In the genomic region with DNA sequence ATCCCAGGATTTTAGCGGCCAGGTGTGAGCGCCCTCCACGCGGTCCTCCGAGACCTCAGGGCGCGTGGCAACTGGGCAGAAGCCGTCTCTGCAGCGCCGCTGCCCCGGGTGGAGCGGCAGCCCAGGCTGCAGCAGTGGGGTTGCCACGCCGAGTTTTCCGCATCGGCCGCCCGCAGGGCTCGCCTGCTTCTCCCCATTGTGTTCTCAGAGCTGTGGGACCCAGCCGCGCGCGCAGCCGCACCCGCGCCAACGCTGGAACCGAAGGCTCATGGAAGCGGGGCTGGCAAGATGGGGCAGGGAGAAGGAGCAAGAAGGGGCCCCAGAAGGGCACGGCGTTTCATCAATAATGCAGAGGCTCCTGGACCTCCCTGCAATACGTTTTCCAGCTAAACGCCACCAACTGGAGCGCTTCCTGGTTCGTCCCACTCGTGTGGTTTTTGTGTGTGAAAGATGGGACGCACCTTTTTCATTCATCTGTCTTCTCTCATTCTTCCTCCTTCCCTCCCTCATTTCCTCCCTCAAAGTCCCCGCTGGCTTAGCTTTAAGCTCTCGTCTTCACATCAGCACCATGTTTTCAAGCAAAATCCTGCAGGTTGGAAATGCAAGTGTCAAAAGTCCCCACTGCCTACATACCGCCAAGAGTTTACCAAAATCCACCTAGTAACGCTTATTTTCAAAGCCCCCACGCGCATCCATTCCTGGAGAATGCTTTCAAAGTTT, we compare ENCODE assay signal across 13 cellular contexts. TPM values are rescaled to one million over a fixed set of nuclear protein-coding genes. Genes with fewer than 3 reads are reported as not detected.
DNase-seq lines count a peak whose midpoint lies in the region; ATAC-seq, FAIRE-seq and TF ChIP-seq lines count a peak whose summit lies in the region.
"Had no signal": no experiment of that assay in that cellular context is flagged by ENCODE, and none has a peak within 500 bp of the region (broad histone marks: within the 10 kb centered on the region; RNA-seq: fewer than 3 reads in every experiment).

No MANE protein-coding gene starts in this region.

- H2AFZ ChIP-seq in astrocyte (ENCODE audit: low read depth, low read length) = peak overlapping the region; percentile 91

- H3K79me2 ChIP-seq in astrocyte (ENCODE audit: insufficient read depth, low read length) = no peaks in the 10 kb centered on the region

- no peak for FAIRE-seq in astrocyte (lab: Jason Lieb, UNC)
- FAIRE-seq: bronchial epithelial cell had no signal

- H3K9me3 ChIP-seq in astrocyte (ENCODE audit: insufficient read depth, low read depth, low read length) (no peaks in the 10 kb centered on the region), iPS-15b (ENCODE audit: control insufficient read depth, insufficient read depth, low read length) (no peaks in the 10 kb centered on the region), prostate gland (no peaks in the 10 kb centered on the region)

- H3K27ac ChIP-seq in astrocyte (ENCODE audit: low read depth, low read length) (no peak overlapping the region), prostate gland (no peak overlapping the region)

- no peak for TF ChIP-seq CTCF in astrocyte (IDR thresholded peaks at IDR 0.05; ENCODE audit: insufficient read depth, low read depth, low read length)
- TF ChIP-seq CTCF in prostate gland (IDR thresholded peaks at IDR 0.05) = no peak

- H3K36me3 Mint-ChIP-seq in astrocyte (ENCODE audit: low read depth, unreplicated experiment) = no peaks in the 10 kb centered on the region

- DNase-seq in HEK293T (ENCODE audit: extremely low spot score) = peak; percentile 37
- DNase-seq in astrocyte (ENCODE audit: low read depth) = no peak
- no peak for DNase-seq in prostate gland (ENCODE audit: low spot score)
- no peak for DNase-seq in NCI-H2107 treated with DMSO at 0.1 percent for 48 hours (lab: John Stamatoyannopoulos, UW; ENCODE audit: unreplicated experiment)
- no peak for DNase-seq in NCI-H1048 (lab: John Stamatoyannopoulos, UW)
- DNase-seq in superior temporal gyrus (ENCODE audit: extremely low spot score) = no peak
- DNase-seq: activated CD4-positive, alpha-beta T cell treated with anti-CD3 and anti-CD28 coated beads for 36 hours; activated T-cell treated with anti-CD3 and anti-CD28 coated beads, Interleukin-2, amount 50 U/mL, for 72 hours; CD4-positive, alpha-beta T cell; NCI-H146 had no signal

- H3K27ac Mint-ChIP-seq in astrocyte (ENCODE audit: unreplicated experiment) = no peak overlapping the region
- H3K27ac Mint-ChIP-seq: activated CD4-positive, alpha-beta T cell treated with anti-CD3 and anti-CD28 coated beads for 36 hours; activated T-cell treated with anti-CD3 and anti-CD28 coated beads, Interleukin-2, amount 50 U/mL, for 72 hours; CD4-positive, alpha-beta T cell had no signal

- H3K27me3 Mint-ChIP-seq in astrocyte (ENCODE audit: low read depth, unreplicated experiment) = peaks cover 18% of the 10 kb centered on the region

- intact Hi-C loops in prostate gland (cut with DNase I) = no loop called here

- POLR2A ChIA-PET in HEK293T (lab: Yijun Ruan, JAX) = no interaction called here

- H3K4me2 ChIP-seq in astrocyte (ENCODE audit: low read length) = peak overlapping the region; percentile 98

- H4K20me1 ChIP-seq in astrocyte (ENCODE audit: insufficient read depth, low read length) = no peaks in the 10 kb centered on the region

- CTCF ChIA-PET in HEK293T (lab: Yijun Ruan, JAX) = interaction anchor here (0.6 kb wide), 1 partner anchor 751 kb away, joined by 3 read pairs; no protein-coding TSS in a partner anchor

- H3K4me1 Mint-ChIP-seq in astrocyte (ENCODE audit: low read depth, unreplicated experiment) = peaks cover 8% of the 10 kb centered on the region
- H3K4me1 Mint-ChIP-seq: activated CD4-positive, alpha-beta T cell treated with anti-CD3 and anti-CD28 coated beads for 36 hours had no signal

- H3K4me3 ChIP-seq in astrocyte (ENCODE audit: insufficient read depth, low read depth, low read length) (peak overlapping the region; percentile 78), iPS-15b (ENCODE audit: low read depth, low read length) (peak overlapping the region; percentile 61), prostate gland (peak overlapping the region; percentile 12 to 17)

- 2% methylated on average over 43 of the region's 43 CpGs for WGBS in prostate gland

- peak overlapping the region; percentile 74 for H3K4me3 Mint-ChIP-seq in astrocyte (ENCODE audit: unreplicated experiment)
- H3K4me3 Mint-ChIP-seq: activated CD4-positive, alpha-beta T cell treated with anti-CD3 and anti-CD28 coated beads for 36 hours; activated T-cell treated with anti-CD3 and anti-CD28 coated beads, Interleukin-2, amount 50 U/mL, for 72 hours; CD4-positive, alpha-beta T cell had no signal

- H3K4me1 ChIP-seq in astrocyte (ENCODE audit: insufficient read depth, low read length) = peaks cover 6% of the 10 kb centered on the region
- peaks cover 10% of the 10 kb centered on the region for H3K4me1 ChIP-seq in iPS-15b (ENCODE audit: control insufficient read depth, insufficient read depth, low read length)
- H3K4me1 ChIP-seq in prostate gland (replicated peaks) = no peaks in the 10 kb centered on the region

- no peak for ATAC-seq in HG03442 (IDR thresholded peaks at IDR 0.05; ENCODE audit: unreplicated experiment)
- ATAC-seq: activated CD4-positive, alpha-beta T cell treated with anti-CD3 and anti-CD28 coated beads for 36 hours; activated T-cell treated with anti-CD3 and anti-CD28 coated beads, Interleukin-2, amount 50 U/mL, for 72 hours had no signal

- no peak for TF ChIP-seq POLR2A in prostate gland (IDR thresholded peaks at IDR 0.05)

- H3K9me3 Mint-ChIP-seq in astrocyte (ENCODE audit: unreplicated experiment) = no peaks in the 10 kb centered on the region

- peak overlapping the region; percentile 28 for H3K9ac ChIP-seq in astrocyte (ENCODE audit: low read length)
- H3K9ac ChIP-seq in iPS-15b (ENCODE audit: low read depth, low read length) = no peak overlapping the region

- H3K36me3 ChIP-seq in astrocyte (ENCODE audit: insufficient read depth, low read length) (no peaks in the 10 kb centered on the region), iPS-15b (ENCODE audit: control insufficient read depth, insufficient read depth, low read length) (no peaks in the 10 kb centered on the region), prostate gland (no peaks in the 10 kb centered on the region)

- H3K27me3 ChIP-seq in astrocyte (ENCODE audit: insufficient read depth, low read length) (peaks cover 12% of the 10 kb centered on the region), iPS-15b (ENCODE audit: control insufficient read depth, insufficient read depth, low read length) (peaks cover 47% of the 10 kb centered on the region), prostate gland (replicated peaks; ENCODE audit: insufficient read depth) (no peaks in the 10 kb centered on the region)

TF ChIP-seq in HEK293T, 16 proteins besides CTCF, POLR2A, EP300 and RAD21:
- no peak for TF ChIP-seq BHLHE40 (IDR thresholded peaks at IDR 0.05; ENCODE audit: borderline replicate concordance)
- TF ChIP-seq TARDBP (IDR thresholded peaks at IDR 0.05) = peak; percentile 61; the same call in 1 of the 2 replicates
- TF ChIP-seq, protein P1, sequence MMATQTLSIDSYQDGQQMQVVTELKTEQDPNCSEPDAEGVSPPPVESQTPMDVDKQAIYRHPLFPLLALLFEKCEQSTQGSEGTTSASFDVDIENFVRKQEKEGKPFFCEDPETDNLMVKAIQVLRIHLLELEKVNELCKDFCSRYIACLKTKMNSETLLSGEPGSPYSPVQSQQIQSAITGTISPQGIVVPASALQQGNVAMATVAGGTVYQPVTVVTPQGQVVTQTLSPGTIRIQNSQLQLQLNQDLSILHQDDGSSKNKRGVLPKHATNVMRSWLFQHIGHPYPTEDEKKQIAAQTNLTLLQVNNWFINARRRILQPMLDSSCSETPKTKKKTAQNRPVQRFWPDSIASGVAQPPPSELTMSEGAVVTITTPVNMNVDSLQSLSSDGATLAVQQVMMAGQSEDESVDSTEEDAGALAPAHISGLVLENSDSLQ (IDR thresholded peaks at IDR 0.05) = no peak
- no peak for TF ChIP-seq HDGF (IDR thresholded peaks at IDR 0.05; ENCODE audit: borderline replicate concordance)
- TF ChIP-seq NFRKB (IDR thresholded peaks at IDR 0.05) = no peak
- peak; percentile 63 for TF ChIP-seq L3MBTL2 (conservative IDR thresholded peaks at IDR 0.05)

RNA-seq across cellular contexts. Expression of a gene that starts 1.2 kb away (rescaled TPM):
- 71.7 and 94.2 TPM in 2 replicates for total RNA-seq in astrocyte
- 10 to 100 TPM; 37.6 to 50.8 TPM for total RNA-seq in prostate gland

Comparison
In these comparisons a context has a peak if more than half of its experiments do, and no peak if none do; other contexts are left out.
1. H3K4me3 ChIP-seq: peak in every context shown above with its lines; median percentile 78 in astrocyte; 61 in iPS-15b; 14 in prostate gland.